Comparison of ENCODE assay signal across 37 cellular contexts in the genomic region with DNA sequence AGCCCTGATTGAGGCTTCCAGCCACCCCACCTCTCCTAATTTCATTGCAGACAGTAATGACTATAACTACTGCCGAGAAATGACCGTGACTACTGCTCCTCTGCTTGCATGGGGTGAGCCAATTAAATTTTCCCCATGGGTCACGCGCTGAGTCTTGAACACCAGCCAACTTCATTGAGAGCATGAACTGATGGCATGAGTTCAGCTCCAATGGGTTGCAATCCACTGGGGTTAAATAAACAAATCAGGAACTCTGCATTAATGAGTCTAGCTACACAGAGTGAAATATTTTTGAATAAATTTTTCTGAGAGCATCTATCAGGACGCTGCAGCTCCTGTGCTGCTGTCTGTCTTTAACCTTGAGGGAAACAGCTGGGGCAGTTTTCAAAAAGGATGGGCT.
"Had no signal": no experiment of that assay in that cellular context is flagged by ENCODE, and none has a peak within 500 bp of the region (broad histone marks: within the 10 kb centered on the region; RNA-seq: fewer than 3 reads in every experiment).

No MANE protein-coding gene starts in this region.

- H3K27ac Mint-ChIP-seq: activated B cell treated with CpG ODN at 0.5 μM for 24 hours; activated CD8-positive, alpha-beta T cell treated with anti-CD3 and anti-CD28 coated beads for 36 hours; activated naive CD4-positive, alpha-beta T cell treated with anti-CD3 and anti-CD28 coated beads for 36 hours; activated naive CD4-positive, alpha-beta T cell treated with anti-CD3 and anti-CD28 coated beads, Interleukin-2, amount 50 U/mL, for 24 hours; activated naive CD8-positive, alpha-beta T cell treated with anti-CD3 and anti-CD28 coated beads for 36 hours; activated naive CD8-positive, alpha-beta T cell treated with anti-CD3 and anti-CD28 coated beads, Interleukin-2, amount 50 U/mL, for 24 hours; activated T-helper 1 cell treated with anti-CD3 and anti-CD28 coated beads, Interleukin-12 subunit alpha, Interleukin-12 subunit beta, Interleukin-2, Interleukin-4 antibody, amounts not matched to agents 30 ng/mL and 10 ng/mL and 1 ng/mL, durations not matched to agents 14 hours and 24 hours and 36 hours; activated T-helper 2 cell treated with anti-CD3 and anti-CD28 coated beads, Interferon-gamma antibody, Interleukin-2, Interleukin-4, amounts not matched to agents 10 μg/mL and 5 μg/mL and 100 μg/mL, durations not matched to agents 14 hours and 24 hours and 36 hours; dendritic cell treated with granulocyte-macrophage colony-stimulating factor and Interleukin-4, amounts not matched to agents 40 ng/mL and 50 ng/mL, for 4 days; effector memory CD8-positive, alpha-beta T cell; T-helper 17 cell; T-helper 2 cell treated with Interferon-gamma antibody and Interleukin-4, amounts not matched to agents 5 μg/mL and 100 μg/mL, for 36 hours had no signal

- ATAC-seq: activated CD4-positive, CD25-positive, alpha-beta regulatory T cell treated with anti-CD3 and anti-CD28 coated beads, Interleukin-2, amount 50 U/mL, for 24 hours; activated CD8-positive, alpha-beta T cell treated with anti-CD3 and anti-CD28 coated beads for 36 hours; activated naive CD8-positive, alpha-beta T cell treated with anti-CD3 and anti-CD28 coated beads, Interleukin-2, amount 50 U/mL, for 24 hours; activated T-cell treated with anti-CD3 and anti-CD28 coated beads, Interleukin-2, amount 50 U/mL, for 4 hours; effector memory CD8-positive, alpha-beta T cell; foreskin keratinocyte; gastrocnemius medialis; heart left ventricle; T-helper 17 cell had no signal

- H3K9me3 ChIP-seq: adrenal gland, breast epithelium, esophagus muscularis mucosa, gastrocnemius medialis, heart left ventricle had no signal

- H3K9me3 Mint-ChIP-seq: activated B cell treated with CpG ODN at 0.5 μM for 24 hours; activated CD8-positive, alpha-beta T cell treated with anti-CD3 and anti-CD28 coated beads for 36 hours; activated naive CD4-positive, alpha-beta T cell treated with anti-CD3 and anti-CD28 coated beads for 36 hours; activated naive CD4-positive, alpha-beta T cell treated with anti-CD3 and anti-CD28 coated beads, Interleukin-2, amount 50 U/mL, for 24 hours; activated naive CD8-positive, alpha-beta T cell treated with anti-CD3 and anti-CD28 coated beads for 36 hours; activated naive CD8-positive, alpha-beta T cell treated with anti-CD3 and anti-CD28 coated beads, Interleukin-2, amount 50 U/mL, for 24 hours; activated T-cell treated with anti-CD3 and anti-CD28 coated beads, Interleukin-2, amount 50 U/mL, for 4 hours; activated T-helper 1 cell treated with anti-CD3 and anti-CD28 coated beads, Interleukin-12 subunit alpha, Interleukin-12 subunit beta, Interleukin-2, Interleukin-4 antibody, amounts not matched to agents 30 ng/mL and 10 ng/mL and 1 ng/mL, durations not matched to agents 14 hours and 24 hours and 36 hours; activated T-helper 2 cell treated with anti-CD3 and anti-CD28 coated beads, Interferon-gamma antibody, Interleukin-2, Interleukin-4, amounts not matched to agents 10 μg/mL and 5 μg/mL and 100 μg/mL, durations not matched to agents 14 hours and 24 hours and 36 hours; dendritic cell treated with granulocyte-macrophage colony-stimulating factor and Interleukin-4, amounts not matched to agents 40 ng/mL and 50 ng/mL, for 4 days; effector memory CD8-positive, alpha-beta T cell; T-helper 2 cell treated with Interferon-gamma antibody and Interleukin-4, amounts not matched to agents 5 μg/mL and 100 μg/mL, for 36 hours had no signal

- H3K4me1 Mint-ChIP-seq: activated naive CD4-positive, alpha-beta T cell treated with anti-CD3 and anti-CD28 coated beads, Interleukin-2, amount 50 U/mL, for 24 hours; activated naive CD8-positive, alpha-beta T cell treated with anti-CD3 and anti-CD28 coated beads for 36 hours; activated naive CD8-positive, alpha-beta T cell treated with anti-CD3 and anti-CD28 coated beads, Interleukin-2, amount 50 U/mL, for 24 hours had no signal

- H3K4me3 Mint-ChIP-seq: activated B cell treated with CpG ODN at 0.5 μM for 24 hours; activated CD8-positive, alpha-beta T cell treated with anti-CD3 and anti-CD28 coated beads for 36 hours; activated naive CD4-positive, alpha-beta T cell treated with anti-CD3 and anti-CD28 coated beads for 36 hours; activated naive CD4-positive, alpha-beta T cell treated with anti-CD3 and anti-CD28 coated beads, Interleukin-2, amount 50 U/mL, for 24 hours; activated naive CD8-positive, alpha-beta T cell treated with anti-CD3 and anti-CD28 coated beads for 36 hours; activated naive CD8-positive, alpha-beta T cell treated with anti-CD3 and anti-CD28 coated beads, Interleukin-2, amount 50 U/mL, for 24 hours; activated T-cell treated with anti-CD3 and anti-CD28 coated beads, Interleukin-2, amount 50 U/mL, for 4 hours; activated T-helper 1 cell treated with anti-CD3 and anti-CD28 coated beads, Interleukin-12 subunit alpha, Interleukin-12 subunit beta, Interleukin-2, Interleukin-4 antibody, amounts not matched to agents 30 ng/mL and 10 ng/mL and 1 ng/mL, durations not matched to agents 14 hours and 24 hours and 36 hours; brain; dendritic cell treated with granulocyte-macrophage colony-stimulating factor and Interleukin-4, amounts not matched to agents 40 ng/mL and 50 ng/mL, for 4 days; effector memory CD8-positive, alpha-beta T cell; T-helper 17 cell; T-helper 2 cell treated with Interferon-gamma antibody and Interleukin-4, amounts not matched to agents 5 μg/mL and 100 μg/mL, for 36 hours had no signal

- H3K27ac ChIP-seq: adrenal gland, breast epithelium, cardiac muscle cell, coronary artery, dorsolateral prefrontal cortex, esophagus muscularis mucosa, foreskin keratinocyte, gastrocnemius medialis, heart left ventricle, WERI-Rb-1 had no signal

- H3K36me3 ChIP-seq: adrenal gland, breast epithelium, cardiac muscle cell, esophagus muscularis mucosa, gastrocnemius medialis, heart left ventricle, WERI-Rb-1 had no signal

- DNase-seq: activated B cell treated with CpG ODN at 0.5 μM for 24 hours; activated CD4-positive, alpha-beta T cell treated with anti-CD3 and anti-CD28 coated beads for 48 hours; activated CD4-positive, alpha-beta T cell treated with anti-CD3 and anti-CD28 coated beads, Interleukin-2, amount 50 U/mL, for 1 hour; activated CD4-positive, alpha-beta T cell treated with anti-CD3 and anti-CD28 coated beads, Interleukin-2, amount 50 U/mL, for 48 hours; activated CD8-positive, alpha-beta memory T cell treated with anti-CD3 and anti-CD28 coated beads for 24 hours; activated CD8-positive, alpha-beta T cell treated with anti-CD3 and anti-CD28 coated beads for 36 hours; activated effector memory CD4-positive, alpha-beta T cell treated with anti-CD3 and anti-CD28 coated beads, Interleukin-2, amount 50 U/mL, for 16 hours; activated naive CD4-positive, alpha-beta T cell treated with anti-CD3 and anti-CD28 coated beads for 36 hours; activated naive CD8-positive, alpha-beta T cell treated with anti-CD3 and anti-CD28 coated beads for 36 hours; activated naive CD8-positive, alpha-beta T cell treated with anti-CD3 and anti-CD28 coated beads, Interleukin-2, amount 50 U/mL, for 24 hours; activated T-cell treated with anti-CD3 and anti-CD28 coated beads, Interleukin-2, amount 50 U/mL, for 4 hours; adrenal gland; amygdala; aorta; central memory CD4-positive, alpha-beta T cell; cerebellar nuclear complex; dorsolateral prefrontal cortex; effector memory CD8-positive, alpha-beta T cell; erythroblast; foreskin keratinocyte; gastrocnemius medialis; glutamatergic neuron; heart left ventricle; T-helper 17 cell; T1000; WERI-Rb-1 had no signal

- H3K27me3 Mint-ChIP-seq: brain had no signal

- H3K4me1 ChIP-seq: adrenal gland, breast epithelium, esophagus muscularis mucosa, foreskin keratinocyte, gastrocnemius medialis had no signal

- H3K27me3 ChIP-seq: adrenal gland, cardiac muscle cell, foreskin keratinocyte had no signal

- H3K4me3 ChIP-seq: adrenal gland, breast epithelium, cardiac muscle cell, coronary artery, dorsolateral prefrontal cortex, esophagus muscularis mucosa, gastrocnemius medialis, heart left ventricle had no signal

- H3K36me3 Mint-ChIP-seq: activated naive CD4-positive, alpha-beta T cell treated with anti-CD3 and anti-CD28 coated beads, Interleukin-2, amount 50 U/mL, for 24 hours; activated naive CD8-positive, alpha-beta T cell treated with anti-CD3 and anti-CD28 coated beads for 36 hours had no signal
